Comparison of ENCODE assay signal across 8 cellular contexts in the genomic region with DNA sequence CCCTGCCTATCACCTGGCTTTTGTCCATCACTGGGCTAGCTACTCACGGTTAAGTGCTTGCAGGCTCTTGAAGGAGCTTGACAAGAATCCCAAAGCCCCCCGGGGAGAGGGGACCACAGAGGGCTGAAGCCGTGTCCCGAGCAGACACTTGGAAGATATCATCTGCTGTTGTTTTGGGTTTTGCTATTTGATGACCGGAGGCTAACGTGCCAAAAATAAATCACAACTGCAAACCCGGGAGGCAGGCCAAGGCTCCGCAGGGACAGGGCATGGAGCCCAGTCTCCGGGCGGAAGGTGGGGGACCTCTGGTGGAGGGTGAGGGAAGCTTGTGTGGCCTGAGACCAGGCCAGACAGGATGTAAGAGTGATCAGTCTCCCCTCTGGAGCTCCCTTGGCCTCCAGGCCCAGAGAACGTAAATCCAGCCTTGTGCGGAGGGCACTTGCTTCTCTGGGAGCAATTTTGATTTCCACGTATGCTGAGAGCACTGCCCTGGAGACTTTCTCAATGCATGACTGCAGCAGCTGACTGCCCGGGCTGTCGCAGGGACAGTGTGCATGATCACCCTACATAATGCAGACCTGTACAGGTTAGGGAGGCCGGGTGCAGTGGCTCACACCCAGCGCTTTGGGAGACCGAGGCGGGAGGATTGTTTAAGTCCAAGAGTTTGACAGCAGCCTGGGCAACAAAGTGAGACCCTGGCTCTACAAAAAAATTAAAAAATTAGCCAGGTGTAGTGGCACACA. TPM values are rescaled to one million over a fixed set of nuclear protein-coding genes. Genes with fewer than 3 reads are reported as not detected.
DNase-seq lines count a peak whose midpoint lies in the region; ATAC-seq and TF ChIP-seq lines count a peak whose summit lies in the region.

A gene (minus strand): TSS at position 164 of the 743 bp plus-strand sequence. CDS start 4,011 bp downstream, outside the sequence.

- no peaks in the 10 kb centered on the region for H3K79me2 ChIP-seq in DND-41 (ENCODE audit: insufficient read depth, low read length)

- DNase-seq in DND-41 (no peak), NCI-H2196 treated with DMSO at 0.1 percent for 48 hours (lab: John Stamatoyannopoulos, UW; ENCODE audit: unreplicated experiment) (peak; percentile 89), cerebellar nuclear complex (lab: John Stamatoyannopoulos, UW) (peak; percentile 38 to 59), tibial artery (peak; percentile 71 to 93)
- DNase-seq in central memory CD4-positive, alpha-beta T cell = no peak

- no peak within 1 kb of the TSS for H3K4me2 ChIP-seq in DND-41 (ENCODE audit: insufficient read depth, low read length)

- intact Hi-C loops in tibial artery (cut with DNase I; ENCODE audit: low total_unique reads) = no loop called here

- 28% methylated on average over 19 of the region's 19 CpGs for WGBS in liver

- 0 out of 3 replicates have a peak, but pooled peaks have one; percentile 35 for ATAC-seq in DND-41 (ENCODE audit: insufficient read depth, low read depth)
- no peak for ATAC-seq in GM19452 (IDR thresholded peaks at IDR 0.05; ENCODE audit: unreplicated experiment)
- no peak for ATAC-seq in HG02623 (IDR thresholded peaks at IDR 0.05; ENCODE audit: unreplicated experiment)

- H3K9me3 ChIP-seq in DND-41 (ENCODE audit: insufficient read depth, low read length, severe bottlenecking) (no peaks in the 10 kb centered on the region), liver (ENCODE audit: control insufficient read depth in 4 of 4, low read length in 3 of 4) (no peaks in the 10 kb centered on the region), tibial artery (no peaks in the 10 kb centered on the region)

- H3K27ac ChIP-seq in DND-41 (ENCODE audit: low read length) = no peak within 1 kb of the TSS
- H3K27ac ChIP-seq in liver (ENCODE audit: low read depth in 1 of 2, low read length in 2 of 2) = peak within 1 kb of the TSS; percentile 14 to 43
- H3K27ac ChIP-seq in tibial artery = peak within 1 kb of the TSS; percentile 82

- no peak within 1 kb of the TSS for H2AFZ ChIP-seq in DND-41 (ENCODE audit: low read depth, low read length)

- peaks cover 9% of the 10 kb centered on the region; the same call in 1 of the 2 replicates for H3K36me3 ChIP-seq in DND-41 (ENCODE audit: insufficient read depth, low read length)
- H3K36me3 ChIP-seq in liver (ENCODE audit: control insufficient read depth in 4 of 4, insufficient read depth in 3 of 4, low read depth in 1 of 4, low read length in 3 of 4) = no peaks in the 10 kb centered on the region
- H3K36me3 ChIP-seq in tibial artery = peaks cover 0 to 28% (median 7%) of the 10 kb centered on the region in 3 donors

- H3K9ac ChIP-seq in DND-41 (ENCODE audit: low read depth, low read length) (no peak within 1 kb of the TSS), liver (ENCODE audit: low read depth in 1 of 2, low read length in 2 of 2) (no peak within 1 kb of the TSS)

- H3K4me3 ChIP-seq in DND-41 (ENCODE audit: low read depth in 1 of 2, low read length in 2 of 2) (no peak within 1 kb of the TSS), liver (ENCODE audit: low read depth in 1 of 3, low read length in 3 of 3) (no peak within 1 kb of the TSS), tibial artery (peak within 1 kb of the TSS; percentile 38)

- no peaks in the 10 kb centered on the region for H4K20me1 ChIP-seq in DND-41 (ENCODE audit: insufficient read depth, low read length)

- H3K4me1 ChIP-seq in DND-41 (ENCODE audit: insufficient read depth, low read length) (peaks cover 6% of the 10 kb centered on the region; the same call in 1 of the 2 replicates), liver (ENCODE audit: control insufficient read depth in 4 of 4, insufficient read depth in 4 of 4, low read length in 3 of 4) (peaks cover 1 to 13% (median 7%) of the 10 kb centered on the region in 4 donors), tibial artery (peaks cover 0 to 39% (median 31%) of the 10 kb centered on the region in 4 donors)

- TF ChIP-seq CTCF in DND-41 (IDR thresholded peaks at IDR 0.05; ENCODE audit: borderline replicate concordance, extremely low read depth, low read length, poor library complexity, severe bottlenecking) (no peak), liver (IDR thresholded peaks at IDR 0.05; ENCODE audit: low read depth, low read length, missing input control) (peak; percentile 64), tibial artery (IDR thresholded peaks at IDR 0.05) (peak; percentile 22 to 70)

- H3K27me3 ChIP-seq in DND-41 (ENCODE audit: insufficient read depth, low read length, poor library complexity) (no peaks in the 10 kb centered on the region), liver (ENCODE audit: control insufficient read depth in 4 of 4, insufficient read depth in 4 of 4, low read length in 3 of 4) (no peaks in the 10 kb centered on the region), tibial artery (no peaks in the 10 kb centered on the region)

- peak; percentile 80 to 84 for TF ChIP-seq RAD21 in liver (IDR thresholded peaks at IDR 0.05)

TF ChIP-seq in liver, 16 proteins besides CTCF, POLR2A, EP300 and RAD21:
- TF ChIP-seq HNF4A (conservative IDR thresholded peaks at IDR 0.05) = no peak
- no peak for TF ChIP-seq SP1 (IDR thresholded peaks at IDR 0.05)
- TF ChIP-seq, protein P1, sequence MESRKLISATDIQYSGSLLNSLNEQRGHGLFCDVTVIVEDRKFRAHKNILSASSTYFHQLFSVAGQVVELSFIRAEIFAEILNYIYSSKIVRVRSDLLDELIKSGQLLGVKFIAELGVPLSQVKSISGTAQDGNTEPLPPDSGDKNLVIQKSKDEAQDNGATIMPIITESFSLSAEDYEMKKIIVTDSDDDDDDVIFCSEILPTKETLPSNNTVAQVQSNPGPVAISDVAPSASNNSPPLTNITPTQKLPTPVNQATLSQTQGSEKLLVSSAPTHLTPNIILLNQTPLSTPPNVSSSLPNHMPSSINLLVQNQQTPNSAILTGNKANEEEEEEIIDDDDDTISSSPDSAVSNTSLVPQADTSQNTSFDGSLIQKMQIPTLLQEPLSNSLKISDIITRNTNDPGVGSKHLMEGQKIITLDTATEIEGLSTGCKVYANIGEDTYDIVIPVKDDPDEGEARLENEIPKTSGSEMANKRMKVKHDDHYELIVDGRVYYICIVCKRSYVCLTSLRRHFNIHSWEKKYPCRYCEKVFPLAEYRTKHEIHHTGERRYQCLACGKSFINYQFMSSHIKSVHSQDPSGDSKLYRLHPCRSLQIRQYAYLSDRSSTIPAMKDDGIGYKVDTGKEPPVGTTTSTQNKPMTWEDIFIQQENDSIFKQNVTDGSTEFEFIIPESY (IDR thresholded peaks at IDR 0.05) = no peak
- peak; percentile 36 for TF ChIP-seq NR2F2 (IDR thresholded peaks at IDR 0.05)
- TF ChIP-seq GABPA (IDR thresholded peaks at IDR 0.05 in 1 of 2, conservative IDR thresholded peaks at IDR 0.05 in 1 of 2) = no peak
- TF ChIP-seq, protein P2, sequence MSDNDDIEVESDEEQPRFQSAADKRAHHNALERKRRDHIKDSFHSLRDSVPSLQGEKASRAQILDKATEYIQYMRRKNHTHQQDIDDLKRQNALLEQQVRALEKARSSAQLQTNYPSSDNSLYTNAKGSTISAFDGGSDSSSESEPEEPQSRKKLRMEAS (IDR thresholded peaks at IDR 0.05) = no peak
- TF ChIP-seq TAF1 (conservative IDR thresholded peaks at IDR 0.05) = no peak
- TF ChIP-seq, protein P3, sequence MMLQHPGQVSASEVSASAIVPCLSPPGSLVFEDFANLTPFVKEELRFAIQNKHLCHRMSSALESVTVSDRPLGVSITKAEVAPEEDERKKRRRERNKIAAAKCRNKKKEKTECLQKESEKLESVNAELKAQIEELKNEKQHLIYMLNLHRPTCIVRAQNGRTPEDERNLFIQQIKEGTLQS (IDR thresholded peaks at IDR 0.05) = no peak
- peak; percentile 24 to 28 for TF ChIP-seq RXRA (IDR thresholded peaks at IDR 0.05)

RNA-seq across cellular contexts. Expression of the gene that starts here (rescaled TPM):
- total RNA-seq in liver = 1 to 10 TPM in 1 of 2 donors, under 1 TPM in 1; 0.19 to 1.0 TPM
- polyA plus RNA-seq in liver = under 1 TPM; 0.18 to 0.30 TPM

Comparison
In these comparisons a context has a peak if more than half of its experiments do, and no peak if none do; other contexts are left out.
1. DNase-seq: peak in NCI-H2196 treated with DMSO at 0.1 percent for 48 hours (single experiment), cerebellar nuclear complex (2 of 2) and tibial artery (2 of 2); none in DND-41 (single experiment) and central memory CD4-positive, alpha-beta T cell (single experiment).
2. H3K4me3 ChIP-seq: peak in tibial artery (2 of 2); none in DND-41 (0 of 2) and liver (0 of 3).